In the genomic region with DNA sequence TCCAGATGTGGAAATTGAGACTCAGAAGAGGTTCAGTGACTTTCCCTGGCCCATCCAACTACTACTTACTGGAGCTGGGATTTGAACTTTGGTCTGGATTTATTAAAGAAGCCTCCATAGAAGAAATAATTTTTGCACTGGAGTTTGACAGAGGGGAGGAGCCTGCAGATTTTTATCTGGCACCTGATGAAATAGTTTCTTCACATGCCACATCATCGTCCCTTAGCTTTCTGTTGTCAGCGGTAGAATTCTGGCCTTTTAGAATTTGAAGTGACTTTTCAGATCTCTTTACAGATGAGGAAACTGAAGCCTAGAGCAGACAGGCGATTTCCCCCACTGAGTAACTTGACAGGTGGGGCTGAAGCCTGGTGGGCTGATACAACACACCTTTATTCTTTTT, we compare ENCODE assay signal across 20 cellular contexts.
DNase-seq lines count a peak whose midpoint lies in the region; ATAC-seq, FAIRE-seq and TF ChIP-seq lines count a peak whose summit lies in the region.
"Had no signal": no experiment of that assay in that cellular context is flagged by ENCODE, and none has a peak within 500 bp of the region (broad histone marks: within the 10 kb centered on the region; RNA-seq: fewer than 3 reads in every experiment).

No MANE protein-coding gene starts in this region.

- peak; percentile 36; the same call in 1 of the 2 replicates for TF ChIP-seq EP300 in K562 (IDR thresholded peaks at IDR 0.05; ENCODE audit: low read length)

- 2% methylated on average over 3 of the region's 3 CpGs for WGBS in K562 (ENCODE audit: insufficient coverage, low coverage, missing lambda C conversion rate)

- ATAC-seq in K562 = peak; percentile 68
- ATAC-seq in GM18498 (IDR thresholded peaks at IDR 0.05; ENCODE audit: unreplicated experiment) = no peak
- no peak for ATAC-seq in HG02973 (IDR thresholded peaks at IDR 0.05; ENCODE audit: unreplicated experiment)

- H3K9ac ChIP-seq in K562 (ENCODE audit: insufficient read depth in 1 of 2, low read depth in 2 of 2, low read length in 2 of 2) = no peak overlapping the region
- H3K9ac ChIP-seq in subcutaneous abdominal adipose tissue (ENCODE audit: low read length in 5 of 5) = no peak overlapping the region
- H3K9ac ChIP-seq: GM23248 had no signal

- in situ Hi-C loops in K562 (cut with MboI) = no loop called here

- no peak overlapping the region for H2AFZ ChIP-seq in K562 (ENCODE audit: low read depth, low read length)
- H2AFZ ChIP-seq: GM23248 had no signal

- intact Hi-C loops in K562 (cut with micrococcal nuclease) (no loop called here), vagina (cut with DNase I) (loop anchor here (5.0 kb wide), 1 partner anchor 263 kb away; a partner anchor contains a TSS)

- no peaks in the 10 kb centered on the region; a peak in 1 of 5 replicates for H3K4me1 ChIP-seq in K562 (replicated peaks in 1 of 2; ENCODE audit: control insufficient read depth in 2 of 2, insufficient read depth in 2 of 2, low read length in 2 of 2)
- H3K4me1 ChIP-seq in subcutaneous abdominal adipose tissue (ENCODE audit: control insufficient read depth in 5 of 5, insufficient read depth in 5 of 5, low read length in 5 of 5) = peaks cover 2 to 34% (median 30%) of the 10 kb centered on the region in 5 donors
- peaks cover 16% of the 10 kb centered on the region for H3K4me1 ChIP-seq in vagina
- H3K4me1 ChIP-seq: Caco-2 had no signal

- H3K27me3 ChIP-seq in K562 (ENCODE audit: control insufficient read depth in 2 of 2, insufficient read depth in 2 of 2, low read length in 2 of 2) (peaks cover 0 to 5% of the 10 kb centered on the region in 2 experiments; a peak in 1 of 5 replicates), subcutaneous abdominal adipose tissue (ENCODE audit: control insufficient read depth in 5 of 5, insufficient read depth in 4 of 5, low read length in 5 of 5) (no peaks in the 10 kb centered on the region), vagina (no peaks in the 10 kb centered on the region), H7 (ENCODE audit: control insufficient read depth, insufficient read depth, low read length) (no peaks in the 10 kb centered on the region)

- BruUV-seq in K562 (replicated peaks; lab: Mats Ljungman, UMichigan) = no TSS peak

- TF ChIP-seq POLR2A in K562 (conservative IDR thresholded peaks at IDR 0.05) (no peak), erythroblast (IDR thresholded peaks at IDR 0.05; ENCODE audit: low read length) (no peak), vagina (IDR thresholded peaks at IDR 0.05) (no peak)

- DNase-seq in K562 (ENCODE audit: extremely low read depth in 1 of 4, low spot score in 3 of 4) (no peak), erythroblast (lab: John Stamatoyannopoulos, UW) (peak; percentile 16 to 60), vagina (ENCODE audit: extremely low spot score in 2 of 2) (no peak), H7 (no peak)
- DNase-seq: ACHN; AML-193; Caco-2; CD4-positive, alpha-beta T cell; DND-41; GM23248; HCEC 1CT; KG1 had no signal

- no peak for FAIRE-seq in K562 (lab: Jason Lieb, UNC)
- FAIRE-seq: A204.1, G401.6, GM12891, GM18507, HTR-8/SVneo had no signal

- H3K4me3 ChIP-seq in K562 (no peak overlapping the region), subcutaneous abdominal adipose tissue (ENCODE audit: low read depth in 1 of 5, low read length in 5 of 5) (no peak overlapping the region), vagina (no peak overlapping the region), H7 (ENCODE audit: insufficient read depth, low read depth, low read length) (no peak overlapping the region)
- H3K4me3 ChIP-seq: GM23248 had no signal

- no peak overlapping the region for H3K4me2 ChIP-seq in K562 (ENCODE audit: insufficient read depth, low read length)

- H3K9me3 ChIP-seq in K562 (replicated peaks; ENCODE audit: control insufficient read depth, insufficient read depth, low read depth, low read length) (no peaks in the 10 kb centered on the region), subcutaneous abdominal adipose tissue (ENCODE audit: control insufficient read depth in 5 of 5, low read length in 5 of 5) (no peaks in the 10 kb centered on the region), vagina (no peaks in the 10 kb centered on the region)
- H3K9me3 ChIP-seq: Caco-2 had no signal

- no peaks in the 10 kb centered on the region for H3K9me1 ChIP-seq in K562 (ENCODE audit: control insufficient read depth, insufficient read depth, low read length)

- H4K20me1 ChIP-seq in K562 (replicated peaks; ENCODE audit: control insufficient read depth, insufficient read depth, low read length) = no peaks in the 10 kb centered on the region

- H3K79me2 ChIP-seq in K562 (ENCODE audit: control insufficient read depth, insufficient read depth, low read length) = no peaks in the 10 kb centered on the region

- H3K36me3 ChIP-seq in K562 (ENCODE audit: control insufficient read depth, insufficient read depth, low read length) (no peaks in the 10 kb centered on the region), subcutaneous abdominal adipose tissue (ENCODE audit: control insufficient read depth in 5 of 5, insufficient read depth in 5 of 5, low read length in 5 of 5) (no peaks in the 10 kb centered on the region), vagina (no peaks in the 10 kb centered on the region), H7 (replicated peaks; ENCODE audit: control insufficient read depth, insufficient read depth, low read length) (no peaks in the 10 kb centered on the region)

- TF ChIP-seq RAD21 in K562 (CRISPR knock-in tag; conservative IDR thresholded peaks at IDR 0.05 in 1 of 2, IDR thresholded peaks at IDR 0.05 in 1 of 2) = no peak

- POLR2A ChIA-PET in K562 (lab: Yijun Ruan, JAX) = interaction anchor here (0.6 kb wide), 1 partner anchor 205 kb away, joined by 3 read pairs; no protein-coding TSS in a partner anchor

- H3K27ac ChIP-seq in K562 (ENCODE audit: extremely low read depth, low read depth, low read length) (no peak overlapping the region), subcutaneous abdominal adipose tissue (ENCODE audit: low read depth, low read length) (peak overlapping the region; percentile 86), vagina (peak overlapping the region; percentile 13)
- H3K27ac ChIP-seq: GM23248 had no signal

- CTCF ChIA-PET in K562 (lab: Yijun Ruan, JAX; ENCODE audit: low intra/inter-chr PET ratio) = no interaction called here

- TF ChIP-seq CTCF in K562 (IDR thresholded peaks at IDR 0.05 in 2 of 3, conservative IDR thresholded peaks at IDR 0.05 in 1 of 3; ENCODE audit: insufficient read depth in 2 of 3, low read depth in 1 of 3, low read length in 3 of 3) = no peak
- no peak for TF ChIP-seq CTCF in vagina (IDR thresholded peaks at IDR 0.05)

TF ChIP-seq in K562, 482 proteins besides CTCF, POLR2A, EP300 and RAD21 (continues in another document):
- TF ChIP-seq, protein P1, sequence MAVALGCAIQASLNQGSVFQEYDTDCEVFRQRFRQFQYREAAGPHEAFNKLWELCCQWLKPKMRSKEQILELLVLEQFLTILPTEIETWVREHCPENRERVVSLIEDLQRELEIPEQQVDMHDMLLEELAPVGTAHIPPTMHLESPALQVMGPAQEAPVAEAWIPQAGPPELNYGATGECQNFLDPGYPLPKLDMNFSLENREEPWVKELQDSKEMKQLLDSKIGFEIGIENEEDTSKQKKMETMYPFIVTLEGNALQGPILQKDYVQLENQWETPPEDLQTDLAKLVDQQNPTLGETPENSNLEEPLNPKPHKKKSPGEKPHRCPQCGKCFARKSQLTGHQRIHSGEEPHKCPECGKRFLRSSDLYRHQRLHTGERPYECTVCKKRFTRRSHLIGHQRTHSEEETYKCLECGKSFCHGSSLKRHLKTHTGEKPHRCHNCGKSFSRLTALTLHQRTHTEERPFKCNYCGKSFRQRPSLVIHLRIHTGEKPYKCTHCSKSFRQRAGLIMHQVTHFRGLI (CRISPR knock-in tag; IDR thresholded peaks at IDR 0.05) = no peak
- TF ChIP-seq, protein P2, sequence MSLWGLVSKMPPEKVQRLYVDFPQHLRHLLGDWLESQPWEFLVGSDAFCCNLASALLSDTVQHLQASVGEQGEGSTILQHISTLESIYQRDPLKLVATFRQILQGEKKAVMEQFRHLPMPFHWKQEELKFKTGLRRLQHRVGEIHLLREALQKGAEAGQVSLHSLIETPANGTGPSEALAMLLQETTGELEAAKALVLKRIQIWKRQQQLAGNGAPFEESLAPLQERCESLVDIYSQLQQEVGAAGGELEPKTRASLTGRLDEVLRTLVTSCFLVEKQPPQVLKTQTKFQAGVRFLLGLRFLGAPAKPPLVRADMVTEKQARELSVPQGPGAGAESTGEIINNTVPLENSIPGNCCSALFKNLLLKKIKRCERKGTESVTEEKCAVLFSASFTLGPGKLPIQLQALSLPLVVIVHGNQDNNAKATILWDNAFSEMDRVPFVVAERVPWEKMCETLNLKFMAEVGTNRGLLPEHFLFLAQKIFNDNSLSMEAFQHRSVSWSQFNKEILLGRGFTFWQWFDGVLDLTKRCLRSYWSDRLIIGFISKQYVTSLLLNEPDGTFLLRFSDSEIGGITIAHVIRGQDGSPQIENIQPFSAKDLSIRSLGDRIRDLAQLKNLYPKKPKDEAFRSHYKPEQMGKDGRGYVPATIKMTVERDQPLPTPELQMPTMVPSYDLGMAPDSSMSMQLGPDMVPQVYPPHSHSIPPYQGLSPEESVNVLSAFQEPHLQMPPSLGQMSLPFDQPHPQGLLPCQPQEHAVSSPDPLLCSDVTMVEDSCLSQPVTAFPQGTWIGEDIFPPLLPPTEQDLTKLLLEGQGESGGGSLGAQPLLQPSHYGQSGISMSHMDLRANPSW (CRISPR knock-in tag; IDR thresholded peaks at IDR 0.05) = no peak
- TF ChIP-seq HEY1 (CRISPR knock-in tag; IDR thresholded peaks at IDR 0.05; ENCODE audit: borderline replicate concordance) (no peak), L3MBTL2 (IDR thresholded peaks at IDR 0.05) (peak; percentile 70), PHTF2 (CRISPR knock-in tag; IDR thresholded peaks at IDR 0.05) (no peak)
- TF ChIP-seq, protein P3, sequence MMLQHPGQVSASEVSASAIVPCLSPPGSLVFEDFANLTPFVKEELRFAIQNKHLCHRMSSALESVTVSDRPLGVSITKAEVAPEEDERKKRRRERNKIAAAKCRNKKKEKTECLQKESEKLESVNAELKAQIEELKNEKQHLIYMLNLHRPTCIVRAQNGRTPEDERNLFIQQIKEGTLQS (IDR thresholded peaks at IDR 0.05) = peak; percentile 52; the same call in 1 of the 2 replicates
- TF ChIP-seq, protein P3 (CRISPR knock-in tag; conservative IDR thresholded peaks at IDR 0.05) = no peak

Comparison
In these comparisons a context has a peak if more than half of its experiments do, and no peak if none do; other contexts are left out.
1. DNase-seq: peak in erythroblast (2 of 2); none in K562 (0 of 4), vagina (0 of 2) and H7 (single experiment).